ENCODE assay signal across 1 cellular context in genomic region chr9:129434187-129434586, GRCh38.
TF ChIP-seq lines count a peak whose summit lies in the region.

No MANE protein-coding gene starts in this region.

TF ChIP-seq in GM12878, 131 proteins besides CTCF, POLR2A, EP300 and RAD21:
- TF ChIP-seq SIX5 (IDR thresholded peaks at IDR 0.05; ENCODE audit: low read depth, low read length, severe bottlenecking) (peak; percentile 40), IKZF1 (conservative IDR thresholded peaks at IDR 0.05) (0 out of 2 replicates have a peak, but pooled peaks have one; percentile 26), E2F4 (IDR thresholded peaks at IDR 0.05; ENCODE audit: low read depth, low read length) (no peak)
